In genomic region chr6:152300517-152300916, GRCh38 we compare ENCODE assay signal across 11 cellular contexts.
DNase-seq lines count a peak whose midpoint lies in the region; ATAC-seq and TF ChIP-seq lines count a peak whose summit lies in the region.
"Had no signal": no experiment of that assay in that cellular context is flagged by ENCODE, and none has a peak within 500 bp of the region (broad histone marks: within the 10 kb centered on the region; RNA-seq: fewer than 3 reads in every experiment).

No MANE protein-coding gene starts in this region.

- peak overlapping the region; percentile 94 for H3K4me3 Mint-ChIP-seq in activated CD4-positive, alpha-beta T cell treated with anti-CD3 and anti-CD28 coated beads, Interleukin-2, amount 10 ng/mL, durations not matched to agents 24 days and 14 days
- peak overlapping the region; percentile 95; the same call in 1 of the 2 replicates for H3K4me3 Mint-ChIP-seq in WTC11
- peak overlapping the region; percentile 94 to 99 for H3K4me3 Mint-ChIP-seq in stimulated activated naive CD8-positive, alpha-beta T cell treated with anti-CD3 and anti-CD28 coated beads, Interleukin-15, amount 100 ng/mL, for 72 hours

- ATAC-seq in WTC11 (no peak), gastroesophageal sphincter (no peak)
- ATAC-seq in stimulated activated naive CD8-positive, alpha-beta T cell treated with anti-CD3 and anti-CD28 coated beads, Interleukin-15, amount 100 ng/mL, for 72 hours: no peak
- ATAC-seq: left colon, sciatic nerve had no signal

- no peak overlapping the region for H4K12ac ChIP-seq in trophoblast cell (ENCODE audit: low read depth, low read length)

- H4K91ac ChIP-seq in trophoblast cell (ENCODE audit: low read depth, low read length): no peak overlapping the region

- DNase-seq in activated CD4-positive, alpha-beta T cell treated with anti-CD3 and anti-CD28 coated beads, Interleukin-2, amount 10 ng/mL, durations not matched to agents 24 days and 14 days: no peak
- DNase-seq in activated CD4-positive, alpha-beta T cell treated with anti-CD3 and anti-CD28 coated beads for 1 hour: no peak
- DNase-seq in WTC11 (ENCODE audit: low spot score): no peak
- DNase-seq in stimulated activated naive CD8-positive, alpha-beta T cell treated with anti-CD3 and anti-CD28 coated beads, Interleukin-15, amount 100 ng/mL, for 72 hours: no peak
- DNase-seq in foreskin fibroblast: no peak
- no peak for DNase-seq in trophoblast cell
- no peak for DNase-seq in T-helper 9 cell
- DNase-seq: ACHN, left colon had no signal

- peaks cover 23% of the 10 kb centered on the region for H3K4me1 Mint-ChIP-seq in activated CD4-positive, alpha-beta T cell treated with anti-CD3 and anti-CD28 coated beads, Interleukin-2, amount 10 ng/mL, durations not matched to agents 24 days and 14 days
- peaks cover 47% of the 10 kb centered on the region for H3K4me1 Mint-ChIP-seq in WTC11
- H3K4me1 Mint-ChIP-seq in stimulated activated naive CD8-positive, alpha-beta T cell treated with anti-CD3 and anti-CD28 coated beads, Interleukin-15, amount 100 ng/mL, for 72 hours: peaks cover 34% of the 10 kb centered on the region

- H3K4me1 ChIP-seq in gastroesophageal sphincter: peaks cover 0 to 49% (median 3%) of the 10 kb centered on the region in 3 donors
- peaks cover 0 to 2% of the 10 kb centered on the region in 2 experiments for H3K4me1 ChIP-seq in trophoblast cell (ENCODE audit: control insufficient read depth in 1 of 2, insufficient read depth in 2 of 2, low read length in 2 of 2)

- H2BK120ac ChIP-seq in trophoblast cell (ENCODE audit: insufficient read depth, low read length, poor library complexity): no peak overlapping the region

- no peaks in the 10 kb centered on the region for H3K79me1 ChIP-seq in trophoblast cell (ENCODE audit: low read length)

- H3K4me3 ChIP-seq in gastroesophageal sphincter (peak overlapping the region in 1 of 2 donors; percentile 59), foreskin fibroblast (ENCODE audit: low read depth in 1 of 2, low read length in 2 of 2) (no peak overlapping the region), trophoblast cell (ENCODE audit: low read depth, low read length) (no peak overlapping the region)

- H2AK5ac ChIP-seq in trophoblast cell (ENCODE audit: low read length): no peak overlapping the region

- POLR2A ChIA-PET in WTC11 (lab: Charles Lee): no interaction called here

- H3K14ac ChIP-seq in trophoblast cell (ENCODE audit: low read length): no peak overlapping the region

- 72 to 82% methylated on average over 5 to 6 of the region's 7 CpGs for WGBS in gastroesophageal sphincter (ENCODE audit: low coverage in 1 of 2), 2 donors
- WGBS in trophoblast cell (ENCODE audit: extremely low coverage, insufficient coverage, insufficient read length): no CpG with 5 or more reads among the region's 7 CpGs

- H2BK12ac ChIP-seq in trophoblast cell (ENCODE audit: low read length): no peak overlapping the region

- H3K36me3 ChIP-seq in gastroesophageal sphincter (peaks cover 0 to 12% of the 10 kb centered on the region in 2 donors), trophoblast cell (ENCODE audit: control insufficient read depth in 1 of 2, insufficient read depth in 2 of 2, low read length in 2 of 2) (no peaks in the 10 kb centered on the region)

- peaks cover 5% of the 10 kb centered on the region for H3K36me3 Mint-ChIP-seq in activated CD4-positive, alpha-beta T cell treated with anti-CD3 and anti-CD28 coated beads, Interleukin-2, amount 10 ng/mL, durations not matched to agents 24 days and 14 days (ENCODE audit: low read depth)
- no peaks in the 10 kb centered on the region for H3K36me3 Mint-ChIP-seq in WTC11

- H3K23ac ChIP-seq in trophoblast cell (ENCODE audit: low read length): no peak overlapping the region

- no peak overlapping the region for H3K18ac ChIP-seq in trophoblast cell (ENCODE audit: low read length)

- no peak overlapping the region for H3K4ac ChIP-seq in trophoblast cell (ENCODE audit: low read depth, low read length)

- H3K9me3 Mint-ChIP-seq in activated CD4-positive, alpha-beta T cell treated with anti-CD3 and anti-CD28 coated beads, Interleukin-2, amount 10 ng/mL, durations not matched to agents 24 days and 14 days: no peaks in the 10 kb centered on the region
- H3K9me3 Mint-ChIP-seq in WTC11: no peaks in the 10 kb centered on the region
- no peaks in the 10 kb centered on the region for H3K9me3 Mint-ChIP-seq in stimulated activated naive CD8-positive, alpha-beta T cell treated with anti-CD3 and anti-CD28 coated beads, Interleukin-15, amount 100 ng/mL, for 72 hours

- CTCF ChIA-PET in WTC11 (lab: Charles Lee): interaction anchor here (0.6 kb wide), 1 partner anchor 457 kb away, joined by 3 read pairs; no protein-coding TSS in a partner anchor

- TF ChIP-seq POLR2A in gastroesophageal sphincter (IDR thresholded peaks at IDR 0.05): no peak

- no peak overlapping the region for H3K4me2 ChIP-seq in trophoblast cell (ENCODE audit: low read length)

- H3K27ac Mint-ChIP-seq in activated CD4-positive, alpha-beta T cell treated with anti-CD3 and anti-CD28 coated beads, Interleukin-2, amount 10 ng/mL, durations not matched to agents 24 days and 14 days: no peak overlapping the region
- H3K27ac Mint-ChIP-seq in WTC11: no peak overlapping the region
- peak overlapping the region; percentile 8 to 54 for H3K27ac Mint-ChIP-seq in stimulated activated naive CD8-positive, alpha-beta T cell treated with anti-CD3 and anti-CD28 coated beads, Interleukin-15, amount 100 ng/mL, for 72 hours

- TF ChIP-seq CTCF in WTC11 (IDR thresholded peaks at IDR 0.05) (no peak), gastroesophageal sphincter (IDR thresholded peaks at IDR 0.05) (no peak), foreskin fibroblast (IDR thresholded peaks at IDR 0.05; ENCODE audit: low read depth, low read length) (no peak)

- no peak overlapping the region for H4K8ac ChIP-seq in trophoblast cell (ENCODE audit: low read depth, low read length)

- no peaks in the 10 kb centered on the region for H3K27me3 Mint-ChIP-seq in activated CD4-positive, alpha-beta T cell treated with anti-CD3 and anti-CD28 coated beads, Interleukin-2, amount 10 ng/mL, durations not matched to agents 24 days and 14 days
- no peaks in the 10 kb centered on the region for H3K27me3 Mint-ChIP-seq in WTC11 (ENCODE audit: low read depth)
- H3K27me3 Mint-ChIP-seq in stimulated activated naive CD8-positive, alpha-beta T cell treated with anti-CD3 and anti-CD28 coated beads, Interleukin-15, amount 100 ng/mL, for 72 hours: no peaks in the 10 kb centered on the region

- TF ChIP-seq EP300 in gastroesophageal sphincter (IDR thresholded peaks at IDR 0.05): no peak

- intact Hi-C loops in activated CD4-positive, alpha-beta T cell treated with anti-CD3 and anti-CD28 coated beads, Interleukin-2, amount 10 ng/mL, durations not matched to agents 24 days and 14 days (cut with micrococcal nuclease): loop anchor here (5.0 to 10.0 kb wide), 2 partner anchors 704 to 908 kb away; partner anchors contain the start of genes MTRF1L and ZBTB2

- no peaks in the 10 kb centered on the region for H3K79me2 ChIP-seq in trophoblast cell (ENCODE audit: control insufficient read depth, insufficient read depth, low read length, poor library complexity)

- H3K9ac ChIP-seq in trophoblast cell (ENCODE audit: low read length): no peak overlapping the region

- H3K9me3 ChIP-seq in gastroesophageal sphincter (no peaks in the 10 kb centered on the region), trophoblast cell (ENCODE audit: insufficient read depth, low read depth, low read length) (no peaks in the 10 kb centered on the region)

- peak overlapping the region in 3 of 4 donors; percentile 33 to 86 (median 83) for H3K27ac ChIP-seq in gastroesophageal sphincter
- no peak overlapping the region for H3K27ac ChIP-seq in trophoblast cell (ENCODE audit: low read depth, low read length)

- H3K27me3 ChIP-seq in gastroesophageal sphincter (no peaks in the 10 kb centered on the region), trophoblast cell (ENCODE audit: insufficient read depth, low read length) (no peaks in the 10 kb centered on the region)

- H2BK5ac ChIP-seq in trophoblast cell (ENCODE audit: low read depth, low read length, poor library complexity): no peak overlapping the region

- H2AFZ ChIP-seq in trophoblast cell (ENCODE audit: insufficient read depth, low read length, poor library complexity): no peak overlapping the region

TF ChIP-seq in WTC11, 78 proteins besides CTCF, POLR2A, EP300 and RAD21 (continues in another document):
- no peak for TF ChIP-seq ESRRA (CRISPR knock-in tag; IDR thresholded peaks at IDR 0.05; ENCODE audit: borderline replicate concordance)
- TF ChIP-seq ATF2 (CRISPR knock-in tag; IDR thresholded peaks at IDR 0.05; ENCODE audit: borderline replicate concordance, low read depth): no peak
- TF ChIP-seq, protein P1, sequence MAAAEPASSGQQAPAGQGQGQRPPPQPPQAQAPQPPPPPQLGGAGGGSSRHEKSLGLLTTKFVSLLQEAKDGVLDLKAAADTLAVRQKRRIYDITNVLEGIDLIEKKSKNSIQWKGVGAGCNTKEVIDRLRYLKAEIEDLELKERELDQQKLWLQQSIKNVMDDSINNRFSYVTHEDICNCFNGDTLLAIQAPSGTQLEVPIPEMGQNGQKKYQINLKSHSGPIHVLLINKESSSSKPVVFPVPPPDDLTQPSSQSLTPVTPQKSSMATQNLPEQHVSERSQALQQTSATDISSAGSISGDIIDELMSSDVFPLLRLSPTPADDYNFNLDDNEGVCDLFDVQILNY (CRISPR knock-in tag; IDR thresholded peaks at IDR 0.05): no peak
- TF ChIP-seq ETV6 (CRISPR knock-in tag; IDR thresholded peaks at IDR 0.05): no peak

Comparison
In these comparisons a context has a peak if more than half of its experiments do, and no peak if none do; other contexts are left out.
1. H3K27ac Mint-ChIP-seq: peak in stimulated activated naive CD8-positive, alpha-beta T cell treated with anti-CD3 and anti-CD28 coated beads, Interleukin-15, amount 100 ng/mL, for 72 hours (2 of 2); none in activated CD4-positive, alpha-beta T cell treated with anti-CD3 and anti-CD28 coated beads, Interleukin-2, amount 10 ng/mL, durations not matched to agents 24 days and 14 days (single experiment) and WTC11 (single experiment).
2. Peak in every context shown above with its lines, with median percentiles within 50 percentile points of each other: H3K4me3 Mint-ChIP-seq.